ENCODE assay signal across 1 cellular context in the genomic region with DNA sequence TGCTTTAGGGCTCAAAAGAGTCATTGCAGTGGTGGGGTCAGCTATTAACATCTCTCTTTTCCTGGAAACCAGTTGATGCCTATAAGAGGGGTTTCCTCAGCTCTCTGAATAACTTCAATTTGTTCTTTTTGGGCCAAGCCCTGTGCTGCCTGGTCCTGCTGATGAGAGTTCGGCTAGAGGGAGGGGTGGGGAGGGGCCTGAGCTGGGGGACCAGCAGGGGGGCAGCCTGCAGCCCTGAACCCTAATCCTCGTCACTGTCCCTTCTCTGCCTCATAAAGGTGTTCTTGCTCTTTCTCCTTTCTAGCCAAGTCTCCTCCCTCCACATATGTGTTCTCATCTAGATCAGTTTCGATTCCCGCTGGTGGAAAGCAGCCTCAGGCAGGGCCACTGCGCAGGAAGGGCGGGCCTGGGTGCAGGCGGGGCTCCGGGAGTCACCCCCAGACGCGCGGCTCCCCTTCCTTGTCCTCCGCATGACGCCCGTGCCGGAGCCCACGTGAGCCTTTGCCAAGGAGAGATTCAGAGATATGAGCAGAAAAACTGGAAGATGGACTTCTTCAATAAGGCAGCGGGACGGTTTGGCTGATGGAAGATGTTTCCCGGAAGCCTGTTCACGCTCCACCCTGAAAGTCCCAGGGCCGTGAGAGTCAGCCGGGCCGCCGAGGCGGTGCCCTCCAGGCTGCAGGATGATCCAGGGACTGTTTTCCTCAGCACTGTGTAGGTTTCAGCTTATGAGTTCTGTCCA.
TF ChIP-seq lines count a peak whose summit lies in the region.

No MANE protein-coding gene starts in this region.

TF ChIP-seq in HEK293, 187 proteins besides CTCF, POLR2A, EP300 and RAD21 (continued from another document and continues in another):
- TF ChIP-seq HOXA7 (CRISPR knock-in tag; IDR thresholded peaks at IDR 0.05; ENCODE audit: borderline replicate concordance) = no peak
- TF ChIP-seq, protein P1, sequence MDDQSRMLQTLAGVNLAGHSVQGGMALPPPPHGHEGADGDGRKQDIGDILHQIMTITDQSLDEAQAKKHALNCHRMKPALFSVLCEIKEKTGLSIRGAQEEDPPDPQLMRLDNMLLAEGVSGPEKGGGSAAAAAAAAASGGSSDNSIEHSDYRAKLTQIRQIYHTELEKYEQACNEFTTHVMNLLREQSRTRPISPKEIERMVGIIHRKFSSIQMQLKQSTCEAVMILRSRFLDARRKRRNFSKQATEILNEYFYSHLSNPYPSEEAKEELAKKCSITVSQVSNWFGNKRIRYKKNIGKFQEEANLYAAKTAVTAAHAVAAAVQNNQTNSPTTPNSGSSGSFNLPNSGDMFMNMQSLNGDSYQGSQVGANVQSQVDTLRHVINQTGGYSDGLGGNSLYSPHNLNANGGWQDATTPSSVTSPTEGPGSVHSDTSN (CRISPR knock-in tag; IDR thresholded peaks at IDR 0.05) = no peak
- peak; percentile 90 for TF ChIP-seq ZBTB20 (tag by site-specific recombination; IDR thresholded peaks at IDR 0.05)
- no peak for TF ChIP-seq ZNF791 (tag by site-specific recombination; IDR thresholded peaks at IDR 0.05)
- TF ChIP-seq ZNF391 (tag by site-specific recombination; IDR thresholded peaks at IDR 0.05; ENCODE audit: borderline replicate concordance, low read depth) = no peak
- TF ChIP-seq, protein P2, sequence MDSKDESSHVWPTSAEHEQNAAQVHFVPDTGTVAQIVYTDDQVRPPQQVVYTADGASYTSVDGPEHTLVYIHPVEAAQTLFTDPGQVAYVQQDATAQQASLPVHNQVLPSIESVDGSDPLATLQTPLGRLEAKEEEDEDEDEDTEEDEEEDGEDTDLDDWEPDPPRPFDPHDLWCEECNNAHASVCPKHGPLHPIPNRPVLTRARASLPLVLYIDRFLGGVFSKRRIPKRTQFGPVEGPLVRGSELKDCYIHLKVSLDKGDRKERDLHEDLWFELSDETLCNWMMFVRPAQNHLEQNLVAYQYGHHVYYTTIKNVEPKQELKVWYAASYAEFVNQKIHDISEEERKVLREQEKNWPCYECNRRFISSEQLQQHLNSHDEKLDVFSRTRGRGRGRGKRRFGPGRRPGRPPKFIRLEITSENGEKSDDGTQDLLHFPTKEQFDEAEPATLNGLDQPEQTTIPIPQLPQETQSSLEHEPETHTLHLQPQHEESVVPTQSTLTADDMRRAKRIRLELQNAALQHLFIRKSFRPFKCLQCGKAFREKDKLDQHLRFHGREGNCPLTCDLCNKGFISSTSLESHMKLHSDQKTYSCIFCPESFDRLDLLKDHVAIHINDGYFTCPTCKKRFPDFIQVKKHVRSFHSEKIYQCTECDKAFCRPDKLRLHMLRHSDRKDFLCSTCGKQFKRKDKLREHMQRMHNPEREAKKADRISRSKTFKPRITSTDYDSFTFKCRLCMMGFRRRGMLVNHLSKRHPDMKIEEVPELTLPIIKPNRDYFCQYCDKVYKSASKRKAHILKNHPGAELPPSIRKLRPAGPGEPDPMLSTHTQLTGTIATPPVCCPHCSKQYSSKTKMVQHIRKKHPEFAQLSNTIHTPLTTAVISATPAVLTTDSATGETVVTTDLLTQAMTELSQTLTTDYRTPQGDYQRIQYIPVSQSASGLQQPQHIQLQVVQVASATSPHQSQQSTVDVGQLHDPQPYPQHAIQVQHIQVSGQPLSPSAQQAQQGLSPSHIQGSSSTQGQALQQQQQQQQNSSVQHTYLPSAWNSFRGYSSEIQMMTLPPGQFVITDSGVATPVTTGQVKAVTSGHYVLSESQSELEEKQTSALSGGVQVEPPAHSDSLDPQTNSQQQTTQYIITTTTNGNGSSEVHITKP (tag by site-specific recombination; IDR thresholded peaks at IDR 0.05) = peak; percentile 34; the same call in 1 of the 2 replicates
- TF ChIP-seq, protein P3, sequence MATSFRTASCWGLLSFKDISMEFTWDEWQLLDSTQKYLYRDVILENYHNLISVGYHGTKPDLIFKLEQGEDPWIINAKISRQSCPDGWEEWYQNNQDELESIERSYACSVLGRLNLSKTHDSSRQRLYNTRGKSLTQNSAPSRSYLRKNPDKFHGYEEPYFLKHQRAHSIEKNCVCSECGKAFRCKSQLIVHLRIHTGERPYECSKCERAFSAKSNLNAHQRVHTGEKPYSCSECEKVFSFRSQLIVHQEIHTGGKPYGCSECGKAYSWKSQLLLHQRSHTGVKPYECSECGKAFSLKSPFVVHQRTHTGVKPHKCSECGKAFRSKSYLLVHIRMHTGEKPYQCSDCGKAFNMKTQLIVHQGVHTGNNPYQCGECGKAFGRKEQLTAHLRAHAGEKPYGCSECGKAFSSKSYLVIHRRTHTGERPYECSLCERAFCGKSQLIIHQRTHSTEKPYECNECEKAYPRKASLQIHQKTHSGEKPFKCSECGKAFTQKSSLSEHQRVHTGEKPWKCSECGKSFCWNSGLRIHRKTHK (tag by site-specific recombination; IDR thresholded peaks at IDR 0.05) = no peak
- no peak for TF ChIP-seq ZNF654 (tag by site-specific recombination; IDR thresholded peaks at IDR 0.05; ENCODE audit: low read depth)
- TF ChIP-seq, protein P4, sequence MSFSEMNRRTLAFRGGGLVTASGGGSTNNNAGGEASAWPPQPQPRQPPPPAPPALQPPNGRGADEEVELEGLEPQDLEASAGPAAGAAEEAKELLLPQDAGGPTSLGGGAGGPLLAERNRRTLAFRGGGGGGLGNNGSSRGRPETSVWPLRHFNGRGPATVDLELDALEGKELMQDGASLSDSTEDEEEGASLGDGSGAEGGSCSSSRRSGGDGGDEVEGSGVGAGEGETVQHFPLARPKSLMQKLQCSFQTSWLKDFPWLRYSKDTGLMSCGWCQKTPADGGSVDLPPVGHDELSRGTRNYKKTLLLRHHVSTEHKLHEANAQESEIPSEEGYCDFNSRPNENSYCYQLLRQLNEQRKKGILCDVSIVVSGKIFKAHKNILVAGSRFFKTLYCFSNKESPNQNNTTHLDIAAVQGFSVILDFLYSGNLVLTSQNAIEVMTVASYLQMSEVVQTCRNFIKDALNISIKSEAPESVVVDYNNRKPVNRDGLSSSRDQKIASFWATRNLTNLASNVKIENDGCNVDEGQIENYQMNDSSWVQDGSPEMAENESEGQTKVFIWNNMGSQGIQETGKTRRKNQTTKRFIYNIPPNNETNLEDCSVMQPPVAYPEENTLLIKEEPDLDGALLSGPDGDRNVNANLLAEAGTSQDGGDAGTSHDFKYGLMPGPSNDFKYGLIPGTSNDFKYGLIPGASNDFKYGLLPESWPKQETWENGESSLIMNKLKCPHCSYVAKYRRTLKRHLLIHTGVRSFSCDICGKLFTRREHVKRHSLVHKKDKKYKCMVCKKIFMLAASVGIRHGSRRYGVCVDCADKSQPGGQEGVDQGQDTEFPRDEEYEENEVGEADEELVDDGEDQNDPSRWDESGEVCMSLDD (tag by site-specific recombination; IDR thresholded peaks at IDR 0.05) = peak; percentile 59; the same call in 1 of the 2 replicates
- TF ChIP-seq ZNF623 (tag by site-specific recombination; IDR thresholded peaks at IDR 0.05) = no peak
- TF ChIP-seq PRDM1 (tag by site-specific recombination; IDR thresholded peaks at IDR 0.05) = no peak; the same call in 1 of the 2 replicates
- no peak for TF ChIP-seq ZNF626 (tag by site-specific recombination; IDR thresholded peaks at IDR 0.05)
- TF ChIP-seq ZNF114 (tag by site-specific recombination; IDR thresholded peaks at IDR 0.05) = no peak
- TF ChIP-seq, protein P5, sequence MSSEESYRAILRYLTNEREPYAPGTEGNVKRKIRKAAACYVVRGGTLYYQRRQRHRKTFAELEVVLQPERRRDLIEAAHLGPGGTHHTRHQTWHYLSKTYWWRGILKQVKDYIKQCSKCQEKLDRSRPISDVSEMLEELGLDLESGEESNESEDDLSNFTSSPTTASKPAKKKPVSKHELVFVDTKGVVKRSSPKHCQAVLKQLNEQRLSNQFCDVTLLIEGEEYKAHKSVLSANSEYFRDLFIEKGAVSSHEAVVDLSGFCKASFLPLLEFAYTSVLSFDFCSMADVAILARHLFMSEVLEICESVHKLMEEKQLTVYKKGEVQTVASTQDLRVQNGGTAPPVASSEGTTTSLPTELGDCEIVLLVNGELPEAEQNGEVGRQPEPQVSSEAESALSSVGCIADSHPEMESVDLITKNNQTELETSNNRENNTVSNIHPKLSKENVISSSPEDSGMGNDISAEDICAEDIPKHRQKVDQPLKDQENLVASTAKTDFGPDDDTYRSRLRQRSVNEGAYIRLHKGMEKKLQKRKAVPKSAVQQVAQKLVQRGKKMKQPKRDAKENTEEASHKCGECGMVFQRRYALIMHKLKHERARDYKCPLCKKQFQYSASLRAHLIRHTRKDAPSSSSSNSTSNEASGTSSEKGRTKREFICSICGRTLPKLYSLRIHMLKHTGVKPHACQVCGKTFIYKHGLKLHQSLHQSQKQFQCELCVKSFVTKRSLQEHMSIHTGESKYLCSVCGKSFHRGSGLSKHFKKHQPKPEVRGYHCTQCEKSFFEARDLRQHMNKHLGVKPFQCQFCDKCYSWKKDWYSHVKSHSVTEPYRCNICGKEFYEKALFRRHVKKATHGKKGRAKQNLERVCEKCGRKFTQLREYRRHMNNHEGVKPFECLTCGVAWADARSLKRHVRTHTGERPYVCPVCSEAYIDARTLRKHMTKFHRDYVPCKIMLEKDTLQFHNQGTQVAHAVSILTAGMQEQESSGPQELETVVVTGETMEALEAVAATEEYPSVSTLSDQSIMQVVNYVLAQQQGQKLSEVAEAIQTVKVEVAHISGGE (tag by site-specific recombination; conservative IDR thresholded peaks at IDR 0.05; ENCODE audit: low read depth) = peak; percentile 73
- TF ChIP-seq ZNF548 (tag by site-specific recombination; IDR thresholded peaks at IDR 0.05) = no peak
- TF ChIP-seq, protein P6, sequence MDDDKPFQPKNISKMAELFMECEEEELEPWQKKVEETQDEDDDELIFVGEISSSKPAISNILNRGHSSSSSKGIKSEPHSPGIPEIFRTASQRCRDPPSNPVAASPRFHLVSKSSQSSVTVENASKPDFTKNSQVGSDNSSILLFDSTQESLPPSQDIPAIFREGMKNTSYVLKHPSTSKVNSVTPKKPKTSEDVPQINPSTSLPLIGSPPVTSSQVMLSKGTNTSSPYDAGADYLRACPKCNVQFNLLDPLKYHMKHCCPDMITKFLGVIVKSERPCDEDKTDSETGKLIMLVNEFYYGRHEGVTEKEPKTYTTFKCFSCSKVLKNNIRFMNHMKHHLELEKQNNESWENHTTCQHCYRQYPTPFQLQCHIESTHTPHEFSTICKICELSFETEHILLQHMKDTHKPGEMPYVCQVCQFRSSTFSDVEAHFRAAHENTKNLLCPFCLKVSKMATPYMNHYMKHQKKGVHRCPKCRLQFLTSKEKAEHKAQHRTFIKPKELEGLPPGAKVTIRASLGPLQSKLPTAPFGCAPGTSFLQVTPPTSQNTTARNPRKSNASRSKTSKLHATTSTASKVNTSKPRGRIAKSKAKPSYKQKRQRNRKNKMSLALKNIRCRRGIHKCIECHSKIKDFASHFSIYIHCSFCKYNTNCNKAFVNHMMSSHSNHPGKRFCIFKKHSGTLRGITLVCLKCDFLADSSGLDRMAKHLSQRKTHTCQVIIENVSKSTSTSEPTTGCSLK (tag by site-specific recombination; IDR thresholded peaks at IDR 0.05) = no peak
- TF ChIP-seq ZFP3 (tag by site-specific recombination; IDR thresholded peaks at IDR 0.05; ENCODE audit: low read depth) = no peak
- no peak for TF ChIP-seq ZNF16 (tag by site-specific recombination; IDR thresholded peaks at IDR 0.05; ENCODE audit: low read depth)
- peak; percentile 47 for TF ChIP-seq EGR2 (tag by site-specific recombination; IDR thresholded peaks at IDR 0.05; ENCODE audit: low read depth)
- TF ChIP-seq ZNF23 (tag by site-specific recombination; IDR thresholded peaks at IDR 0.05; ENCODE audit: borderline replicate concordance) = no peak
- no peak for TF ChIP-seq GFI1B (tag by site-specific recombination; IDR thresholded peaks at IDR 0.05)
- no peak for TF ChIP-seq ZNF677 (tag by site-specific recombination; IDR thresholded peaks at IDR 0.05)
- no peak for TF ChIP-seq ZNF19 (tag by site-specific recombination; IDR thresholded peaks at IDR 0.05; ENCODE audit: low read depth)
- peak; percentile 73 for TF ChIP-seq GLIS1 (tag by site-specific recombination; IDR thresholded peaks at IDR 0.05)
- TF ChIP-seq, protein P7, sequence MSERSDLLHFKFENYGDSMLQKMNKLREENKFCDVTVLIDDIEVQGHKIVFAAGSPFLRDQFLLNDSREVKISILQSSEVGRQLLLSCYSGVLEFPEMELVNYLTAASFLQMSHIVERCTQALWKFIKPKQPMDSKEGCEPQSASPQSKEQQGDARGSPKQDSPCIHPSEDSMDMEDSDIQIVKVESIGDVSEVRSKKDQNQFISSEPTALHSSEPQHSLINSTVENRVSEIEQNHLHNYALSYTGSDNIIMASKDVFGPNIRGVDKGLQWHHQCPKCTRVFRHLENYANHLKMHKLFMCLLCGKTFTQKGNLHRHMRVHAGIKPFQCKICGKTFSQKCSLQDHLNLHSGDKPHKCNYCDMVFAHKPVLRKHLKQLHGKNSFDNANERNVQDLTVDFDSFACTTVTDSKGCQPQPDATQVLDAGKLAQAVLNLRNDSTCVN (tag by site-specific recombination; optimal IDR thresholded peaks at IDR 0.05) = peak; percentile 64
- no peak for TF ChIP-seq ZNF146 (tag by site-specific recombination; IDR thresholded peaks at IDR 0.05)
- TF ChIP-seq ZNF585B (tag by site-specific recombination; IDR thresholded peaks at IDR 0.05) = no peak
- TF ChIP-seq ZNF521 (tag by site-specific recombination; IDR thresholded peaks at IDR 0.05) = no peak
- TF ChIP-seq ZNF423 (tag by site-specific recombination; IDR thresholded peaks at IDR 0.05) = 0 out of 2 replicates have a peak, but pooled peaks have one; percentile 23
- no peak for TF ChIP-seq ZNF169 (tag by site-specific recombination; IDR thresholded peaks at IDR 0.05)
- TF ChIP-seq, protein P8, sequence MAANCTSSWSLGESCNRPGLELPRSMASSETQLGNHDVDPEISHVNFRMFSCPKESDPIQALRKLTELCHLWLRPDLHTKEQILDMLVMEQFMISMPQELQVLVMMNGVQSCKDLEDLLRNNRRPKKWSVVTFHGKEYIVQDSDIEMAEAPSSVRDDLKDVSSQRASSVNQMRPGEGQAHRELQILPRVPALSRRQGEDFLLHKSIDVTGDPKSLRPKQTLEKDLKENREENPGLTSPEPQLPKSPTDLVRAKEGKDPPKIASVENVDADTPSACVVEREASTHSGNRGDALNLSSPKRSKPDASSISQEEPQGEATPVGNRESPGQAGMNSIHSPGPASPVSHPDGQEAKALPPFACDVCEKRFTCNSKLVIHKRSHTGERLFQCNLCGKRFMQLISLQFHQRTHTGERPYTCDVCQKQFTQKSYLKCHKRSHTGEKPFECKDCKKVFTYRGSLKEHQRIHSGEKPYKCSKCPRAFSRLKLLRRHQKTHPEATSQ (tag by site-specific recombination; IDR thresholded peaks at IDR 0.05) = no peak
- TF ChIP-seq, protein P9, sequence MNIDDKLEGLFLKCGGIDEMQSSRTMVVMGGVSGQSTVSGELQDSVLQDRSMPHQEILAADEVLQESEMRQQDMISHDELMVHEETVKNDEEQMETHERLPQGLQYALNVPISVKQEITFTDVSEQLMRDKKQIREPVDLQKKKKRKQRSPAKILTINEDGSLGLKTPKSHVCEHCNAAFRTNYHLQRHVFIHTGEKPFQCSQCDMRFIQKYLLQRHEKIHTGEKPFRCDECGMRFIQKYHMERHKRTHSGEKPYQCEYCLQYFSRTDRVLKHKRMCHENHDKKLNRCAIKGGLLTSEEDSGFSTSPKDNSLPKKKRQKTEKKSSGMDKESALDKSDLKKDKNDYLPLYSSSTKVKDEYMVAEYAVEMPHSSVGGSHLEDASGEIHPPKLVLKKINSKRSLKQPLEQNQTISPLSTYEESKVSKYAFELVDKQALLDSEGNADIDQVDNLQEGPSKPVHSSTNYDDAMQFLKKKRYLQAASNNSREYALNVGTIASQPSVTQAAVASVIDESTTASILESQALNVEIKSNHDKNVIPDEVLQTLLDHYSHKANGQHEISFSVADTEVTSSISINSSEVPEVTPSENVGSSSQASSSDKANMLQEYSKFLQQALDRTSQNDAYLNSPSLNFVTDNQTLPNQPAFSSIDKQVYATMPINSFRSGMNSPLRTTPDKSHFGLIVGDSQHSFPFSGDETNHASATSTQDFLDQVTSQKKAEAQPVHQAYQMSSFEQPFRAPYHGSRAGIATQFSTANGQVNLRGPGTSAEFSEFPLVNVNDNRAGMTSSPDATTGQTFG (tag by site-specific recombination; IDR thresholded peaks at IDR 0.05; ENCODE audit: borderline replicate concordance) = no peak
- TF ChIP-seq ZNF202 (tag by site-specific recombination; IDR thresholded peaks at IDR 0.05; ENCODE audit: borderline replicate concordance) = no peak
